8 cellular contexts compared by ENCODE assay signal in the genomic region with DNA sequence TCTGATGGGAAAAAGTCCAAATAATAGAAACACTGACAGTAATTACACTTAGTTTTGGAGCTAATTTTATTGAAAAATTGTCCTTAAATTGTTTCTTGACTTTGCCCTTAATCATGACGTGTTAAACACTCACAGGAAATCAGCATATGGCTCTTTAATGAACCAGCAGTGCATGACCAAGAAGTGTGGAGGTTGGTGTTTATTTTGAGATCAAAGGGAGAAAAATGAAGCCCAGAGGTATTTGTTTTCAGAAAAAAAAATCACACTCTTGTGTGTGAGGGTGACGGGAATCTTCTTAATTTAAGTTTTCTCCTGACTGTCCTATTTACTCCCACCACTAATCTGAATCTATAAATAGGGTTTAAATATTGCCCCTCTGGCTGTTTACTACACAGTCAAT. TPM values are rescaled to one million over a fixed set of nuclear protein-coding genes. Genes with fewer than 3 reads are reported as not detected.
DNase-seq lines count a peak whose midpoint lies in the region; ATAC-seq and TF ChIP-seq lines count a peak whose summit lies in the region.

No MANE protein-coding gene starts in this region.

- DNase-seq in SK-N-SH = no peak
- DNase-seq in activated B cell treated with CpG ODN at 0.5 μM for 24 hours = no peak
- no peak for DNase-seq in cerebellar nuclear complex (lab: John Stamatoyannopoulos, UW)
- DNase-seq in medulla oblongata (ENCODE audit: extremely low spot score) = no peak

- H3K79me2 ChIP-seq in SK-N-SH (ENCODE audit: insufficient read depth) = no peaks in the 10 kb centered on the region

- POLR2A ChIA-PET in SK-N-SH (lab: Yijun Ruan, JAX) (no interaction called here), activated B cell treated with CpG ODN at 0.5 μM for 24 hours (lab: Charles Lee) (interaction anchor here (0.6 kb wide), 1 partner anchor 434 kb away, joined by 4 read pairs; no protein-coding TSS in a partner anchor)

- no peak for TF ChIP-seq EP300 in SK-N-SH (IDR thresholded peaks at IDR 0.05; ENCODE audit: borderline replicate concordance in 1 of 2, low read depth in 1 of 2, low read length in 1 of 2)

- peak overlapping the region; percentile 70; the same call in 1 of the 2 replicates for H3K4me2 ChIP-seq in SK-N-SH

- CTCF ChIA-PET in SK-N-SH (lab: Yijun Ruan, JAX) (interaction anchor here (0.6 to 3.6 kb wide), 42 partner anchors 9 to 764 kb away, joined by 3 to 48 read pairs (median 5); a partner anchor contains a TSS), activated B cell treated with CpG ODN at 0.5 μM for 24 hours (lab: Charles Lee) (interaction anchor here (0.6 to 1.8 kb wide), 16 partner anchors 8 to 765 kb away, joined by 3 to 9 read pairs (median 5); no protein-coding TSS in a partner anchor)

- H3K36me3 ChIP-seq in SK-N-SH (replicated peaks in 1 of 2; ENCODE audit: control insufficient read depth in 1 of 2, insufficient read depth in 2 of 2, low read length in 1 of 2) = no peaks in the 10 kb centered on the region
- no peaks in the 10 kb centered on the region for H3K36me3 ChIP-seq in neuron (ENCODE audit: insufficient read depth, low read length)

- no peak overlapping the region for H3K27ac Mint-ChIP-seq in activated B cell treated with CpG ODN at 0.5 μM for 24 hours

- H3K27me3 Mint-ChIP-seq in activated B cell treated with CpG ODN at 0.5 μM for 24 hours = peaks cover 13% of the 10 kb centered on the region

- H3K4me3 Mint-ChIP-seq in activated B cell treated with CpG ODN at 0.5 μM for 24 hours = peak overlapping the region; percentile 81

- H4K20me1 ChIP-seq in SK-N-SH (ENCODE audit: insufficient read depth) = no peaks in the 10 kb centered on the region

- TF ChIP-seq CTCF in SK-N-SH (IDR thresholded peaks at IDR 0.05) (no peak), activated B cell treated with CpG ODN at 0.5 μM for 24 hours (IDR thresholded peaks at IDR 0.05) (no peak)

- WGBS in SK-N-SH (ENCODE audit: low lambda C conversion rate) = 84% methylated on average over 2 of the region's 2 CpGs

- peaks cover 8% of the 10 kb centered on the region for H3K4me1 Mint-ChIP-seq in activated B cell treated with CpG ODN at 0.5 μM for 24 hours

- TF ChIP-seq RAD21 in SK-N-SH (IDR thresholded peaks at IDR 0.05; ENCODE audit: low read length) = no peak

- intact Hi-C loops in activated B cell treated with CpG ODN at 0.5 μM for 24 hours (cut with micrococcal nuclease) = loop anchor here (1.0 kb wide), 1 partner anchor 297 kb away; no protein-coding TSS in a partner anchor

- no peaks in the 10 kb centered on the region for H3K9me2 ChIP-seq in SK-N-SH

- H3K4me3 ChIP-seq in SK-N-SH (ENCODE audit: low read depth in 2 of 2, low read length in 1 of 2) (peak overlapping the region in 1 of 2 experiments; percentile 60; a peak in 2 of 4 replicates), neuron (ENCODE audit: low read length) (no peak overlapping the region)

- H3K27me3 ChIP-seq in SK-N-SH (ENCODE audit: insufficient read depth) (no peaks in the 10 kb centered on the region), neuron (ENCODE audit: insufficient read depth, low read length) (no peaks in the 10 kb centered on the region)

- H3F3A ChIP-seq in SK-N-SH (replicated peaks; ENCODE audit: insufficient read depth) = no peaks in the 10 kb centered on the region

- H3K9me3 ChIP-seq in SK-N-SH = no peaks in the 10 kb centered on the region
- no peaks in the 10 kb centered on the region for H3K9me3 ChIP-seq in neuron (ENCODE audit: low read length)

- H2AFZ ChIP-seq in SK-N-SH (ENCODE audit: low read depth) (peak overlapping the region; percentile 91), neuron (ENCODE audit: low read depth, low read length) (peak overlapping the region; percentile 39)

- H3K9ac ChIP-seq in SK-N-SH = peak overlapping the region; percentile 44; the same call in 1 of the 2 replicates

- ATAC-seq in SK-N-SH treated with all-trans-retinoic acid at 6 μM for 48 hours = no peak; the same call in 1 of the 3 replicates
- peak; percentile 28 for ATAC-seq in HG02885 (IDR thresholded peaks at IDR 0.05; ENCODE audit: poor library complexity, unreplicated experiment)
- no peak for ATAC-seq in activated B cell treated with CpG ODN at 0.5 μM for 24 hours (ENCODE audit: low read depth)
- ATAC-seq in HG03460 (IDR thresholded peaks at IDR 0.05; ENCODE audit: unreplicated experiment) = no peak

- H3K9me3 Mint-ChIP-seq in activated B cell treated with CpG ODN at 0.5 μM for 24 hours = no peaks in the 10 kb centered on the region

- H3K4me1 ChIP-seq in SK-N-SH (ENCODE audit: control insufficient read depth in 1 of 2, insufficient read depth in 2 of 2, low read depth in 1 of 2, low read length in 1 of 2) (no peaks in the 10 kb centered on the region; a peak in 1 of 4 replicates), neuron (ENCODE audit: insufficient read depth, low read length) (no peaks in the 10 kb centered on the region)

- H3K36me3 Mint-ChIP-seq in activated B cell treated with CpG ODN at 0.5 μM for 24 hours (ENCODE audit: low read depth) = no peaks in the 10 kb centered on the region

- peak overlapping the region in 1 of 2 experiments; percentile 45; a peak in 2 of 4 replicates for H3K27ac ChIP-seq in SK-N-SH (ENCODE audit: low read depth in 2 of 2, low read length in 1 of 2)

TF ChIP-seq in SK-N-SH, 30 proteins besides CTCF, POLR2A, EP300 and RAD21 (continues in another document):
- TF ChIP-seq, protein P1, sequence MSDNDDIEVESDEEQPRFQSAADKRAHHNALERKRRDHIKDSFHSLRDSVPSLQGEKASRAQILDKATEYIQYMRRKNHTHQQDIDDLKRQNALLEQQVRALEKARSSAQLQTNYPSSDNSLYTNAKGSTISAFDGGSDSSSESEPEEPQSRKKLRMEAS (IDR thresholded peaks at IDR 0.05; ENCODE audit: low read depth) = no peak
- TF ChIP-seq RCOR1 (IDR thresholded peaks at IDR 0.05; ENCODE audit: low read length) (no peak), NFIC (IDR thresholded peaks at IDR 0.05; ENCODE audit: borderline replicate concordance) (no peak)
- TF ChIP-seq, protein P2, sequence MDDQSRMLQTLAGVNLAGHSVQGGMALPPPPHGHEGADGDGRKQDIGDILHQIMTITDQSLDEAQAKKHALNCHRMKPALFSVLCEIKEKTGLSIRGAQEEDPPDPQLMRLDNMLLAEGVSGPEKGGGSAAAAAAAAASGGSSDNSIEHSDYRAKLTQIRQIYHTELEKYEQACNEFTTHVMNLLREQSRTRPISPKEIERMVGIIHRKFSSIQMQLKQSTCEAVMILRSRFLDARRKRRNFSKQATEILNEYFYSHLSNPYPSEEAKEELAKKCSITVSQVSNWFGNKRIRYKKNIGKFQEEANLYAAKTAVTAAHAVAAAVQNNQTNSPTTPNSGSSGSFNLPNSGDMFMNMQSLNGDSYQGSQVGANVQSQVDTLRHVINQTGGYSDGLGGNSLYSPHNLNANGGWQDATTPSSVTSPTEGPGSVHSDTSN (IDR thresholded peaks at IDR 0.05) = no peak
- TF ChIP-seq, protein P3, sequence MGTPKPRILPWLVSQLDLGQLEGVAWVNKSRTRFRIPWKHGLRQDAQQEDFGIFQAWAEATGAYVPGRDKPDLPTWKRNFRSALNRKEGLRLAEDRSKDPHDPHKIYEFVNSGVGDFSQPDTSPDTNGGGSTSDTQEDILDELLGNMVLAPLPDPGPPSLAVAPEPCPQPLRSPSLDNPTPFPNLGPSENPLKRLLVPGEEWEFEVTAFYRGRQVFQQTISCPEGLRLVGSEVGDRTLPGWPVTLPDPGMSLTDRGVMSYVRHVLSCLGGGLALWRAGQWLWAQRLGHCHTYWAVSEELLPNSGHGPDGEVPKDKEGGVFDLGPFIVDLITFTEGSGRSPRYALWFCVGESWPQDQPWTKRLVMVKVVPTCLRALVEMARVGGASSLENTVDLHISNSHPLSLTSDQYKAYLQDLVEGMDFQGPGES (IDR thresholded peaks at IDR 0.05; ENCODE audit: low read depth, low read length) = no peak

TF ChIP-seq in SK-N-SH treated with all-trans-retinoic acid at 6 μM for 48 hours, 23 proteins besides CTCF, POLR2A, EP300 and RAD21 (continues in another document):
- TF ChIP-seq, protein P4, sequence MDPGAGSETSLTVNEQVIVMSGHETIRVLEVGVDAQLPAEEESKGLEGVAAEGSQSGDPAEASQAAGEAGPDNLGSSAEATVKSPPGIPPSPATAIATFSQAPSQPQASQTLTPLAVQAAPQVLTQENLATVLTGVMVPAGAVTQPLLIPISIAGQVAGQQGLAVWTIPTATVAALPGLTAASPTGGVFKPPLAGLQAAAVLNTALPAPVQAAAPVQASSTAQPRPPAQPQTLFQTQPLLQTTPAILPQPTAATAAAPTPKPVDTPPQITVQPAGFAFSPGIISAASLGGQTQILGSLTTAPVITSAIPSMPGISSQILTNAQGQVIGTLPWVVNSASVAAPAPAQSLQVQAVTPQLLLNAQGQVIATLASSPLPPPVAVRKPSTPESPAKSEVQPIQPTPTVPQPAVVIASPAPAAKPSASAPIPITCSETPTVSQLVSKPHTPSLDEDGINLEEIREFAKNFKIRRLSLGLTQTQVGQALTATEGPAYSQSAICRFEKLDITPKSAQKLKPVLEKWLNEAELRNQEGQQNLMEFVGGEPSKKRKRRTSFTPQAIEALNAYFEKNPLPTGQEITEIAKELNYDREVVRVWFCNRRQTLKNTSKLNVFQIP (CRISPR knock-in tag; IDR thresholded peaks at IDR 0.05; ENCODE audit: borderline replicate concordance, low read depth) = no peak
- TF ChIP-seq ZNF8 (CRISPR knock-in tag; IDR thresholded peaks at IDR 0.05) = no peak
- TF ChIP-seq, protein P5, sequence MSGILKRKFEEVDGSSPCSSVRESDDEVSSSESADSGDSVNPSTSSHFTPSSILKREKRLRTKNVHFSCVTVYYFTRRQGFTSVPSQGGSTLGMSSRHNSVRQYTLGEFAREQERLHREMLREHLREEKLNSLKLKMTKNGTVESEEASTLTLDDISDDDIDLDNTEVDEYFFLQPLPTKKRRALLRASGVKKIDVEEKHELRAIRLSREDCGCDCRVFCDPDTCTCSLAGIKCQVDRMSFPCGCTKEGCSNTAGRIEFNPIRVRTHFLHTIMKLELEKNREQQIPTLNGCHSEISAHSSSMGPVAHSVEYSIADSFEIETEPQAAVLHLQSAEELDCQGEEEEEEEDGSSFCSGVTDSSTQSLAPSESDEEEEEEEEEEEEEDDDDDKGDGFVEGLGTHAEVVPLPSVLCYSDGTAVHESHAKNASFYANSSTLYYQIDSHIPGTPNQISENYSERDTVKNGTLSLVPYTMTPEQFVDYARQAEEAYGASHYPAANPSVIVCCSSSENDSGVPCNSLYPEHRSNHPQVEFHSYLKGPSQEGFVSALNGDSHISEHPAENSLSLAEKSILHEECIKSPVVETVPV (CRISPR knock-in tag; IDR thresholded peaks at IDR 0.05) = no peak
- no peak for TF ChIP-seq ZNF565 (CRISPR knock-in tag; conservative IDR thresholded peaks at IDR 0.05; ENCODE audit: low read depth)
- TF ChIP-seq GLIS3 (CRISPR knock-in tag; IDR thresholded peaks at IDR 0.05) = no peak

RNA-seq across cellular contexts. Expression of a gene that starts 28.8 kb away (rescaled TPM):
- 4.3 and 5.0 TPM in 2 replicates for polyA plus RNA-seq in SK-N-SH (2012; rRNA removed)
- 3.8 and 4.1 TPM in 2 replicates for polyA plus RNA-seq in SK-N-SH (2012; cell fraction: cytosol; rRNA removed)
- 8.6 and 10.1 TPM in 2 replicates for polyA plus RNA-seq in SK-N-SH (2012; cell fraction: nucleus; rRNA removed)
- total RNA-seq in activated B cell treated with CpG ODN at 0.5 μM for 24 hours = 0.02 and 0.05 TPM in 2 replicates
